ENCODE assay signal across 1 cellular context in the genomic region with DNA sequence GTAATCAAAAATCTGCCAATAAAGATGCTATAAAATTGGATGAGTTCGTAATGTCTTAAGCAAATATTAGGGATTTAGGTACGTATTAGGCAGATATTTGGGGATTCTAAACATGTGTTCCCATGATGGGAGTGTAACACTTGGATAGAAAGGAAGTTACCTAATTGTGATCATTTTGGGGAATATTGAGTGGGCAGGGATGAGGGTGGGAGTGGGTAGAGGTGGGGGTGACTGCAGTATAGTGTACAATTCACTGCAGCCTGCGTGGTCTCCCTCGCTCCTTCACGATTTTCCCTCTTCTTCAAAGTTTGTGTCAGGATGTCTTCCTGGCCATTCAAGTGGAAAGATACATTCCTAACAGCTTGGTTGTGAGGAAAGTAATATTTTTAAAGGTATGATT.
TF ChIP-seq lines count a peak whose summit lies in the region.

No MANE protein-coding gene starts in this region.

TF ChIP-seq in WTC11, 78 proteins besides CTCF, POLR2A, EP300 and RAD21 (continued from another document):
- TF ChIP-seq, protein P1, sequence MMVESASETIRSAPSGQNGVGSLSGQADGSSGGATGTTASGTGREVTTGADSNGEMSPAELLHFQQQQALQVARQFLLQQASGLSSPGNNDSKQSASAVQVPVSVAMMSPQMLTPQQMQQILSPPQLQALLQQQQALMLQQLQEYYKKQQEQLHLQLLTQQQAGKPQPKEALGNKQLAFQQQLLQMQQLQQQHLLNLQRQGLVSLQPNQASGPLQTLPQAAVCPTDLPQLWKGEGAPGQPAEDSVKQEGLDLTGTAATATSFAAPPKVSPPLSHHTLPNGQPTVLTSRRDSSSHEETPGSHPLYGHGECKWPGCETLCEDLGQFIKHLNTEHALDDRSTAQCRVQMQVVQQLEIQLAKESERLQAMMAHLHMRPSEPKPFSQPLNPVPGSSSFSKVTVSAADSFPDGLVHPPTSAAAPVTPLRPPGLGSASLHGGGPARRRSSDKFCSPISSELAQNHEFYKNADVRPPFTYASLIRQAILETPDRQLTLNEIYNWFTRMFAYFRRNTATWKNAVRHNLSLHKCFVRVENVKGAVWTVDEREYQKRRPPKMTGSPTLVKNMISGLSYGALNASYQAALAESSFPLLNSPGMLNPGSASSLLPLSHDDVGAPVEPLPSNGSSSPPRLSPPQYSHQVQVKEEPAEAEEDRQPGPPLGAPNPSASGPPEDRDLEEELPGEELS (CRISPR knock-in tag; IDR thresholded peaks at IDR 0.05) = no peak
- TF ChIP-seq ZNF671 (CRISPR knock-in tag; IDR thresholded peaks at IDR 0.05) (no peak), HMGA2 (CRISPR knock-in tag; IDR thresholded peaks at IDR 0.05) (no peak), SMAD3 (CRISPR knock-in tag; IDR thresholded peaks at IDR 0.05; ENCODE audit: borderline replicate concordance) (no peak), CBFB (CRISPR knock-in tag; IDR thresholded peaks at IDR 0.05; ENCODE audit: low read depth) (no peak), ZNF317 (CRISPR knock-in tag; IDR thresholded peaks at IDR 0.05; ENCODE audit: borderline replicate concordance, low read depth) (no peak), ZNF121 (CRISPR knock-in tag; IDR thresholded peaks at IDR 0.05) (no peak)
- TF ChIP-seq, protein P2, sequence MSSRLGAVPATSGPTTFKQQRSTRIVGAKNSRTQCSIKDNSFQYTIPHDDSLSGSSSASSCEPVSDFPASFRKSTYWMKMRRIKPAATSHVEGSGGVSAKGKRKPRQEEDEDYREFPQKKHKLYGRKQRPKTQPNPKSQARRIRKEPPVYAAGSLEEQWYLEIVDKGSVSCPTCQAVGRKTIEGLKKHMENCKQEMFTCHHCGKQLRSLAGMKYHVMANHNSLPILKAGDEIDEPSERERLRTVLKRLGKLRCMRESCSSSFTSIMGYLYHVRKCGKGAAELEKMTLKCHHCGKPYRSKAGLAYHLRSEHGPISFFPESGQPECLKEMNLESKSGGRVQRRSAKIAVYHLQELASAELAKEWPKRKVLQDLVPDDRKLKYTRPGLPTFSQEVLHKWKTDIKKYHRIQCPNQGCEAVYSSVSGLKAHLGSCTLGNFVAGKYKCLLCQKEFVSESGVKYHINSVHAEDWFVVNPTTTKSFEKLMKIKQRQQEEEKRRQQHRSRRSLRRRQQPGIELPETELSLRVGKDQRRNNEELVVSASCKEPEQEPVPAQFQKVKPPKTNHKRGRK (CRISPR knock-in tag; IDR thresholded peaks at IDR 0.05; ENCODE audit: borderline replicate concordance) = no peak
- TF ChIP-seq, protein P3, sequence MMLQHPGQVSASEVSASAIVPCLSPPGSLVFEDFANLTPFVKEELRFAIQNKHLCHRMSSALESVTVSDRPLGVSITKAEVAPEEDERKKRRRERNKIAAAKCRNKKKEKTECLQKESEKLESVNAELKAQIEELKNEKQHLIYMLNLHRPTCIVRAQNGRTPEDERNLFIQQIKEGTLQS (CRISPR knock-in tag; conservative IDR thresholded peaks at IDR 0.05) = no peak
- TF ChIP-seq, protein P4, sequence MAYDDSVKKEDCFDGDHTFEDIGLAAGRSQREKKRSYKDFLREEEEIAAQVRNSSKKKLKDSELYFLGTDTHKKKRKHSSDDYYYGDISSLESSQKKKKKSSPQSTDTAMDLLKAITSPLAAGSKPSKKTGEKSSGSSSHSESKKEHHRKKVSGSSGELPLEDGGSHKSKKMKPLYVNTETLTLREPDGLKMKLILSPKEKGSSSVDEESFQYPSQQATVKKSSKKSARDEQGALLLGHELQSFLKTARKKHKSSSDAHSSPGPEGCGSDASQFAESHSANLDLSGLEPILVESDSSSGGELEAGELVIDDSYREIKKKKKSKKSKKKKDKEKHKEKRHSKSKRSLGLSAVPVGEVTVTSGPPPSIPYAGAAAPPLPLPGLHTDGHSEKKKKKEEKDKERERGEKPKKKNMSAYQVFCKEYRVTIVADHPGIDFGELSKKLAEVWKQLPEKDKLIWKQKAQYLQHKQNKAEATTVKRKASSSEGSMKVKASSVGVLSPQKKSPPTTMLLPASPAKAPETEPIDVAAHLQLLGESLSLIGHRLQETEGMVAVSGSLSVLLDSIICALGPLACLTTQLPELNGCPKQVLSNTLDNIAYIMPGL (CRISPR knock-in tag; IDR thresholded peaks at IDR 0.05) = no peak
- TF ChIP-seq, protein P5, sequence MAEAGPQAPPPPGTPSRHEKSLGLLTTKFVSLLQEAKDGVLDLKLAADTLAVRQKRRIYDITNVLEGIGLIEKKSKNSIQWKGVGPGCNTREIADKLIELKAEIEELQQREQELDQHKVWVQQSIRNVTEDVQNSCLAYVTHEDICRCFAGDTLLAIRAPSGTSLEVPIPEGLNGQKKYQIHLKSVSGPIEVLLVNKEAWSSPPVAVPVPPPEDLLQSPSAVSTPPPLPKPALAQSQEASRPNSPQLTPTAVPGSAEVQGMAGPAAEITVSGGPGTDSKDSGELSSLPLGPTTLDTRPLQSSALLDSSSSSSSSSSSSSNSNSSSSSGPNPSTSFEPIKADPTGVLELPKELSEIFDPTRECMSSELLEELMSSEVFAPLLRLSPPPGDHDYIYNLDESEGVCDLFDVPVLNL (CRISPR knock-in tag; IDR thresholded peaks at IDR 0.05; ENCODE audit: borderline replicate concordance, low read depth) = no peak
